Comparison of ENCODE assay signal across 10 cellular contexts in genomic region chr10:230758-231157, GRCh38.
DNase-seq lines count a peak whose midpoint lies in the region; ATAC-seq and TF ChIP-seq lines count a peak whose summit lies in the region.
"Had no signal": no experiment of that assay in that cellular context is flagged by ENCODE, and none has a peak within 500 bp of the region (broad histone marks: within the 10 kb centered on the region; RNA-seq: fewer than 3 reads in every experiment).

No MANE protein-coding gene starts in this region.

- H3K79me2 ChIP-seq in Karpas-422 (ENCODE audit: low read length) = no peaks in the 10 kb centered on the region
- H3K79me2 ChIP-seq in mammary epithelial cell (ENCODE audit: insufficient read depth, low read length) = no peaks in the 10 kb centered on the region

- no peak overlapping the region for H3K27ac Mint-ChIP-seq in nephron
- H3K27ac Mint-ChIP-seq in T-cell = no peak overlapping the region

- BruUV-seq in mammary epithelial cell (replicated peaks; lab: Mats Ljungman, UMichigan) = no TSS peak

- dilution Hi-C loops in mammary epithelial cell (cut with HindIII; ENCODE audit: low sequenced_read_pairs) = no loop called here

- H3K9me3 Mint-ChIP-seq in nephron (no peaks in the 10 kb centered on the region), T-cell (no peaks in the 10 kb centered on the region)

- H3K36me3 Mint-ChIP-seq in nephron (ENCODE audit: low read depth) = peaks cover 20% of the 10 kb centered on the region
- H3K36me3 Mint-ChIP-seq in T-cell = peaks cover 9% of the 10 kb centered on the region

- CTCF ChIA-PET in mammary epithelial cell (lab: Charles Lee; ENCODE audit: low non-redundant PET) = interaction anchor here (0.6 kb wide), 1 partner anchor 16 kb away, joined by 7 read pairs; no protein-coding TSS in a partner anchor
- CTCF ChIA-PET in T-cell (lab: Charles Lee) = no interaction called here
- CTCF ChIA-PET in GM10248 (lab: Yijun Ruan, JAX) = interaction anchor here (1.2 to 1.4 kb wide), 2 partner anchors 10 to 17 kb away, joined by 3 to 5 read pairs; no protein-coding TSS in a partner anchor

- POLR2A ChIA-PET in T-cell (lab: Charles Lee) = no interaction called here
- POLR2A ChIA-PET in GM10248 (lab: Yijun Ruan, JAX) = no interaction called here

- intact Hi-C loops in mammary epithelial cell (cut with micrococcal nuclease) = no loop called here

- H3K4me3 Mint-ChIP-seq in nephron (no peak overlapping the region), T-cell (no peak overlapping the region)

- H3K4me2 ChIP-seq in Karpas-422 (ENCODE audit: low read depth, low read length, poor library complexity, severe bottlenecking) (no peak overlapping the region), mammary epithelial cell (ENCODE audit: insufficient read depth, low read depth, low read length) (no peak overlapping the region)

- no peaks in the 10 kb centered on the region for H3K27me3 ChIP-seq in Karpas-422 (ENCODE audit: low read length)
- H3K27me3 ChIP-seq in mammary epithelial cell (ENCODE audit: insufficient read depth, low read length) = no peaks in the 10 kb centered on the region

- H3K9me2 ChIP-seq in Karpas-422 (replicated peaks; ENCODE audit: insufficient read depth, low read length) = no peaks in the 10 kb centered on the region

- H3K9ac ChIP-seq in Karpas-422 (ENCODE audit: low read length) (no peak overlapping the region), mammary epithelial cell (ENCODE audit: insufficient read depth, low read length) (no peak overlapping the region)

- H3K4me1 ChIP-seq in Karpas-422 (ENCODE audit: low read length) (peaks cover 27% of the 10 kb centered on the region), mammary epithelial cell (ENCODE audit: insufficient read depth, low read length) (peaks cover 3% of the 10 kb centered on the region)

- in situ Hi-C loops in mammary epithelial cell (cut with MboI; ENCODE audit: low sequenced_read_pairs in 2 of 2) = no loop called here

- ATAC-seq in T-cell (replicated peaks in 1 of 4) = no peak

- H3K27me3 Mint-ChIP-seq in nephron (ENCODE audit: low read depth) (no peaks in the 10 kb centered on the region), T-cell (no peaks in the 10 kb centered on the region)

- peaks cover 4% of the 10 kb centered on the region for H3K4me1 Mint-ChIP-seq in nephron
- H3K4me1 Mint-ChIP-seq in T-cell = peaks cover 16 to 19% (median 17%) of the 10 kb centered on the region in 3 donors

- H3K27ac ChIP-seq in Karpas-422 (ENCODE audit: low read length) = no peak overlapping the region
- H3K27ac ChIP-seq in mammary epithelial cell (ENCODE audit: insufficient read depth, low read depth, low read length) = no peak overlapping the region

- H4K20me1 ChIP-seq in Karpas-422 (ENCODE audit: insufficient read depth, low read depth, low read length) = no peaks in the 10 kb centered on the region
- no peaks in the 10 kb centered on the region for H4K20me1 ChIP-seq in mammary epithelial cell (ENCODE audit: insufficient read depth, low read length)

- H3K9me3 ChIP-seq in Karpas-422 (ENCODE audit: low read length) (no peaks in the 10 kb centered on the region), mammary epithelial cell (replicated peaks; ENCODE audit: insufficient read depth, low read length) (no peaks in the 10 kb centered on the region)

- WGBS in mammary epithelial cell (ENCODE audit: low coverage, missing lambda C conversion rate) = 98% methylated on average over 9 of the region's 9 CpGs

- H3K4me3 ChIP-seq in Karpas-422 (ENCODE audit: low read length) (no peak overlapping the region), mammary epithelial cell (replicated peaks in 1 of 3; ENCODE audit: insufficient read depth in 1 of 3, low read depth in 2 of 3, low read length in 3 of 3) (no peak overlapping the region)

- peak; percentile 10 for DNase-seq in EH (ENCODE audit: low read depth)
- DNase-seq in Karpas-422 = peak; percentile 61
- DNase-seq in mammary epithelial cell = no peak
- no peak for DNase-seq in amygdala (lab: John Stamatoyannopoulos, UW)
- DNase-seq in T-cell = no peak
- DNase-seq in GM10248 (ENCODE audit: extremely low spot score) = no peak
- DNase-seq in globus pallidus (ENCODE audit: low spot score) = no peak
- DNase-seq: activated gamma-delta T cell, NCI-H187 treated with DMSO at 0.1 percent for 48 hours had no signal

- no peak overlapping the region for H2AFZ ChIP-seq in Karpas-422 (ENCODE audit: low read length)
- no peak overlapping the region for H2AFZ ChIP-seq in mammary epithelial cell (ENCODE audit: low read depth, low read length)

- H3K36me3 ChIP-seq in Karpas-422 (ENCODE audit: insufficient read depth, low read length) (no peaks in the 10 kb centered on the region), mammary epithelial cell (ENCODE audit: insufficient read depth, low read length) (no peaks in the 10 kb centered on the region)

- TF ChIP-seq CTCF in mammary epithelial cell (conservative IDR thresholded peaks at IDR 0.05 in 1 of 2, IDR thresholded peaks at IDR 0.05 in 1 of 2; ENCODE audit: extremely low read depth in 1 of 2, insufficient read depth in 1 of 2, low read depth in 1 of 2, low read length in 2 of 2) (peak; percentile 32 to 39), nephron (IDR thresholded peaks at IDR 0.05; ENCODE audit: unreplicated experiment in 3 of 3) (peak; percentile 9 to 44 (median 37)), GM10248 (IDR thresholded peaks at IDR 0.05; ENCODE audit: control extremely low read depth, extremely low read depth, low read depth, missing control alignments) (no peak)

Comparison
In these comparisons a context has a peak if more than half of its experiments do, and no peak if none do; other contexts are left out.
1. DNase-seq: peak in EH (single experiment) and Karpas-422 (single experiment); none in mammary epithelial cell (single experiment), amygdala (0 of 56), T-cell (0 of 34), GM10248 (single experiment) and globus pallidus (single experiment).
2. CTCF ChIA-PET loops: an anchor here in mammary epithelial cell (0.6 kb wide) and GM10248 (1.2 to 1.4 kb wide); none called in T-cell.